ENCODE assay signal across 8 cellular contexts in genomic region chr9:125889122-125889523, GRCh38.
DNase-seq lines count a peak whose midpoint lies in the region; ATAC-seq, FAIRE-seq and TF ChIP-seq lines count a peak whose summit lies in the region.

No MANE protein-coding gene starts in this region.

- TF ChIP-seq CTCF in VCaP (conservative IDR thresholded peaks at IDR 0.05) (no peak), fibroblast of mammary gland (conservative IDR thresholded peaks at IDR 0.05; ENCODE audit: control insufficient read depth, insufficient read depth, low read depth, low read length) (no peak), nephron progenitor cell (IDR thresholded peaks at IDR 0.05) (no peak)

- TF ChIP-seq POLR2A in H54 (IDR thresholded peaks at IDR 0.05; ENCODE audit: low read depth, low read length) = no peak

- H3K36me3 ChIP-seq in CD4-positive, CD25-positive, alpha-beta regulatory T cell (ENCODE audit: control insufficient read depth, insufficient read depth, low read length) = no peaks in the 10 kb centered on the region
- H3K36me3 ChIP-seq in HAP-1 (replicated peaks) = no peaks in the 10 kb centered on the region

- H3K4me3 Mint-ChIP-seq in CD4-positive, CD25-positive, alpha-beta regulatory T cell = peak overlapping the region; percentile 40 to 88 (median 80)
- H3K4me3 Mint-ChIP-seq in nephron progenitor cell = peak overlapping the region; percentile 88

- H3K4me1 Mint-ChIP-seq in CD4-positive, CD25-positive, alpha-beta regulatory T cell = peaks cover 0 to 14% (median 7%) of the 10 kb centered on the region in 4 donors
- peaks cover 70% of the 10 kb centered on the region for H3K4me1 Mint-ChIP-seq in nephron progenitor cell

- no peak overlapping the region for H3K27ac ChIP-seq in CD4-positive, CD25-positive, alpha-beta regulatory T cell (ENCODE audit: insufficient read depth, low read length, poor library complexity, severe bottlenecking)
- H3K27ac ChIP-seq in VCaP = peak overlapping the region; percentile 46; the same call in 1 of the 2 replicates

- H3K9me3 ChIP-seq in CD4-positive, CD25-positive, alpha-beta regulatory T cell (ENCODE audit: control insufficient read depth in 2 of 2, low read length in 2 of 2) = no peaks in the 10 kb centered on the region
- no peaks in the 10 kb centered on the region for H3K9me3 ChIP-seq in HAP-1

- in situ Hi-C loops in HAP-1 (cut with MboI; ENCODE audit: low sequenced_read_pairs) = no loop called here

- no peak overlapping the region for H3K27ac Mint-ChIP-seq in CD4-positive, CD25-positive, alpha-beta regulatory T cell
- peak overlapping the region; percentile 65 for H3K27ac Mint-ChIP-seq in nephron progenitor cell

- ATAC-seq in CD4-positive, CD25-positive, alpha-beta regulatory T cell (ENCODE audit: low read depth in 2 of 2) = no peak

- peak in 1 of 3 donors; percentile 2 for DNase-seq in CD4-positive, CD25-positive, alpha-beta regulatory T cell
- peak in 1 of 2 experiments; percentile 30 for DNase-seq in HAP-1 (ENCODE audit: low spot score in 2 of 2)
- peak; percentile 21 for DNase-seq in fibroblast of mammary gland (ENCODE audit: low read depth)
- no peak for DNase-seq in nephron progenitor cell
- DNase-seq in putamen (ENCODE audit: low spot score) = no peak
- no peak for DNase-seq in NCI-H128 (lab: John Stamatoyannopoulos, UW; ENCODE audit: unreplicated experiment)
- no peak for DNase-seq in H54 (ENCODE audit: insufficient read length, low spot score)

- peaks cover 32% of the 10 kb centered on the region for H3K27me3 Mint-ChIP-seq in CD4-positive, CD25-positive, alpha-beta regulatory T cell
- H3K27me3 Mint-ChIP-seq in nephron progenitor cell (ENCODE audit: low read depth, poor library complexity) = peaks cover 21% of the 10 kb centered on the region

- H3K36me3 Mint-ChIP-seq in CD4-positive, CD25-positive, alpha-beta regulatory T cell = no peaks in the 10 kb centered on the region
- H3K36me3 Mint-ChIP-seq in nephron progenitor cell (ENCODE audit: low read depth) = no peaks in the 10 kb centered on the region

- peaks cover 15% of the 10 kb centered on the region for H3K27me3 ChIP-seq in CD4-positive, CD25-positive, alpha-beta regulatory T cell (ENCODE audit: control insufficient read depth, insufficient read depth, low read length)
- no peaks in the 10 kb centered on the region for H3K27me3 ChIP-seq in HAP-1 (ENCODE audit: low read depth)

- peaks cover 12% of the 10 kb centered on the region for H3K4me1 ChIP-seq in CD4-positive, CD25-positive, alpha-beta regulatory T cell (ENCODE audit: control insufficient read depth, insufficient read depth, low read length, poor library complexity, severe bottlenecking)
- peaks cover 83% of the 10 kb centered on the region for H3K4me1 ChIP-seq in HAP-1

- FAIRE-seq in H54 (lab: Jason Lieb, UNC) = no peak

- H3K4me3 ChIP-seq in CD4-positive, CD25-positive, alpha-beta regulatory T cell (ENCODE audit: low read depth, low read length) = peak overlapping the region; percentile 73
- H3K4me3 ChIP-seq in HAP-1 (peak overlapping the region; percentile 20), fibroblast of mammary gland (ENCODE audit: control insufficient read depth, low read depth, low read length) (peak overlapping the region; percentile 48)

- no peaks in the 10 kb centered on the region for H3K9me3 Mint-ChIP-seq in CD4-positive, CD25-positive, alpha-beta regulatory T cell
- no peaks in the 10 kb centered on the region for H3K9me3 Mint-ChIP-seq in nephron progenitor cell

Comparison
In these comparisons a context has a peak if more than half of its experiments do, and no peak if none do; other contexts are left out.
1. H3K4me3 ChIP-seq: peak in every context shown above with its lines; median percentile 73 in CD4-positive, CD25-positive, alpha-beta regulatory T cell; 48 in fibroblast of mammary gland; 20 in HAP-1.